Comparison of ENCODE assay signal across 11 cellular contexts in the genomic region with DNA sequence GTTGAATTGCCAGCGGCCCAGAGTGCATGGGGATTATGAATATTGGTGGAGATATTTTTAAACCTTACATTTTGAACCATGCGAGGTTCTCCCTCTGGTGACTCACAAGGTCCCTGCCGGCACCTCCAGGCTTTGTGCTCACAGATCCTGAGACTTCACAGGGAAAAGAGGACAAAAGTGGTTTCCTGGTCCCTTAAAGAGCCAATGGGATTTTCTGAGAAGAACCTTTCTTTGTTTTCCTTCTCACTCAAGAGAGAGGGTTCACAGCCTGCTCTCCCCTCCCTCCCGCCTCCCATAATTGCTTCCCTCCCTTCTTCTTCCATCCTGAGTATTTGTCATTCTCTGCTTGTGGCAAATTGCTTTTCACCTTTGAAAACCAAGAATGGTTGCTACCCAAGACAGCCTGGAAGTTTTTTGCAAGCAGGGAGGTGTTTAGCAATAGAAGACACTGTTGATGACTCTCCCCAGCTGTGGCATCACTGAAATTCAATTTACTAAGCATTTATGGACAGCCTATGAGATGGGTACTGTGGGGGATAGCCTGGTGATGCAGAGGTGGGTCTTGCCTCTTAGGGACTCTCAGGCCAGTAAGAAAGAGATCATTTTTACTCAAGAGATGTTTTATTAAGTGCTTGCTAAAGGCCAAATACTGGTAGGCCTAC.
DNase-seq lines count a peak whose midpoint lies in the region; ATAC-seq and TF ChIP-seq lines count a peak whose summit lies in the region.
"Had no signal": no experiment of that assay in that cellular context is flagged by ENCODE, and none has a peak within 500 bp of the region (broad histone marks: within the 10 kb centered on the region; RNA-seq: fewer than 3 reads in every experiment).

No MANE protein-coding gene starts in this region.

- H3K36me3 Mint-ChIP-seq in activated CD4-positive, alpha-beta T cell treated with anti-CD3 and anti-CD28 coated beads, Interleukin-2, amount 10 ng/mL, durations not matched to agents 7 days and 5 days (ENCODE audit: low read depth), result no peaks in the 10 kb centered on the region
- H3K36me3 Mint-ChIP-seq in T-helper 17 cell (ENCODE audit: low read depth), result no peaks in the 10 kb centered on the region
- H3K36me3 Mint-ChIP-seq in stimulated activated naive B cell treated with anti-CD40 and anti-IgM and Interleukin-4, amounts not matched to agents 10 μg/mL and 1 μg/mL and 100 μg/mL, for 72 hours, result no peaks in the 10 kb centered on the region

- no peak for DNase-seq in activated CD4-positive, alpha-beta T cell treated with anti-CD3 and anti-CD28 coated beads, Interleukin-2, amount 10 ng/mL, durations not matched to agents 7 days and 5 days
- no peak for DNase-seq in activated CD4-positive, alpha-beta T cell treated with anti-CD3 and anti-CD28 coated beads, Interleukin-2, amount 50 U/mL, for 4 hours
- no peak for DNase-seq in T-helper 17 cell
- DNase-seq in fibroblast of mammary gland (ENCODE audit: low read depth), result peak; percentile 30
- no peak for DNase-seq in stimulated activated naive B cell treated with anti-CD40 and anti-IgM and Interleukin-4, amounts not matched to agents 10 μg/mL and 1 μg/mL and 100 μg/mL, for 72 hours
- DNase-seq in left lung, result no peak
- DNase-seq in effector CD8-positive, alpha-beta T cell (lab: John Stamatoyannopoulos, UW), result no peak
- DNase-seq: NCI-H146; Right ventricle myocardium superior; stimulated activated CD8-positive, alpha-beta memory T cell treated with anti-CD3 and anti-CD28 coated beads, Interleukin-4, amount 100 ng/mL, for 48 hours had no signal

- intact Hi-C loops in left lung (cut with DNase I), result no loop called here

- TF ChIP-seq CTCF in fibroblast of mammary gland (conservative IDR thresholded peaks at IDR 0.05; ENCODE audit: control insufficient read depth, insufficient read depth, low read depth, low read length) (no peak), left lung (IDR thresholded peaks at IDR 0.05) (no peak)

- ATAC-seq in T-helper 17 cell, result no peak
- ATAC-seq in stimulated activated naive B cell treated with anti-CD40 and anti-IgM and Interleukin-4, amounts not matched to agents 10 μg/mL and 1 μg/mL and 100 μg/mL, for 72 hours (replicated peaks), result no peak
- no peak for ATAC-seq in left lung
- ATAC-seq in esophagus mucosa, result no peak

- no peak overlapping the region for H3K27ac ChIP-seq in left lung

- H3K36me3 ChIP-seq in left lung, result no peaks in the 10 kb centered on the region

- POLR2A ChIA-PET in activated CD4-positive, alpha-beta T cell treated with anti-CD3 and anti-CD28 coated beads, Interleukin-2, amount 10 ng/mL, durations not matched to agents 7 days and 5 days (lab: Charles Lee), result no interaction called here

- peaks cover 13% of the 10 kb centered on the region for H3K4me1 Mint-ChIP-seq in activated CD4-positive, alpha-beta T cell treated with anti-CD3 and anti-CD28 coated beads, Interleukin-2, amount 10 ng/mL, durations not matched to agents 7 days and 5 days
- peaks cover 13% of the 10 kb centered on the region for H3K4me1 Mint-ChIP-seq in T-helper 17 cell
- peaks cover 10 to 13% of the 10 kb centered on the region in 2 donors for H3K4me1 Mint-ChIP-seq in stimulated activated naive B cell treated with anti-CD40 and anti-IgM and Interleukin-4, amounts not matched to agents 10 μg/mL and 1 μg/mL and 100 μg/mL, for 72 hours

- peaks cover 25 to 48% of the 10 kb centered on the region in 2 donors for H3K4me1 ChIP-seq in left lung

- H3K4me3 ChIP-seq in fibroblast of mammary gland (ENCODE audit: control insufficient read depth, low read depth, low read length) (no peak overlapping the region), left lung (no peak overlapping the region)

- peaks cover 4% of the 10 kb centered on the region for H3K27me3 Mint-ChIP-seq in activated CD4-positive, alpha-beta T cell treated with anti-CD3 and anti-CD28 coated beads, Interleukin-2, amount 10 ng/mL, durations not matched to agents 7 days and 5 days
- peaks cover 10% of the 10 kb centered on the region for H3K27me3 Mint-ChIP-seq in T-helper 17 cell
- H3K27me3 Mint-ChIP-seq in stimulated activated naive B cell treated with anti-CD40 and anti-IgM and Interleukin-4, amounts not matched to agents 10 μg/mL and 1 μg/mL and 100 μg/mL, for 72 hours, result peaks cover 44 to 71% of the 10 kb centered on the region in 2 donors

- no peaks in the 10 kb centered on the region for H3K9me3 Mint-ChIP-seq in activated CD4-positive, alpha-beta T cell treated with anti-CD3 and anti-CD28 coated beads, Interleukin-2, amount 10 ng/mL, durations not matched to agents 7 days and 5 days
- no peaks in the 10 kb centered on the region for H3K9me3 Mint-ChIP-seq in stimulated activated naive B cell treated with anti-CD40 and anti-IgM and Interleukin-4, amounts not matched to agents 10 μg/mL and 1 μg/mL and 100 μg/mL, for 72 hours

- H3K9me3 ChIP-seq in T-helper 17 cell (ENCODE audit: control insufficient read depth, low read length, poor library complexity, severe bottlenecking), result no peaks in the 10 kb centered on the region
- no peaks in the 10 kb centered on the region for H3K9me3 ChIP-seq in left lung

- no peak overlapping the region for H3K4me3 Mint-ChIP-seq in activated CD4-positive, alpha-beta T cell treated with anti-CD3 and anti-CD28 coated beads, Interleukin-2, amount 10 ng/mL, durations not matched to agents 7 days and 5 days
- no peak overlapping the region for H3K4me3 Mint-ChIP-seq in T-helper 17 cell
- no peak overlapping the region for H3K4me3 Mint-ChIP-seq in stimulated activated naive B cell treated with anti-CD40 and anti-IgM and Interleukin-4, amounts not matched to agents 10 μg/mL and 1 μg/mL and 100 μg/mL, for 72 hours

- peak overlapping the region; percentile 47 for H3K27ac Mint-ChIP-seq in activated CD4-positive, alpha-beta T cell treated with anti-CD3 and anti-CD28 coated beads, Interleukin-2, amount 10 ng/mL, durations not matched to agents 7 days and 5 days
- H3K27ac Mint-ChIP-seq in T-helper 17 cell, result peak overlapping the region; percentile 88
- peak overlapping the region; percentile 64 for H3K27ac Mint-ChIP-seq in stimulated activated naive B cell treated with anti-CD40 and anti-IgM and Interleukin-4, amounts not matched to agents 10 μg/mL and 1 μg/mL and 100 μg/mL, for 72 hours

- no peaks in the 10 kb centered on the region for H3K27me3 ChIP-seq in left lung

- CTCF ChIA-PET in activated CD4-positive, alpha-beta T cell treated with anti-CD3 and anti-CD28 coated beads, Interleukin-2, amount 10 ng/mL, durations not matched to agents 7 days and 5 days (lab: Charles Lee), result interaction anchor here (0.8 to 1.4 kb wide), 4 partner anchors 9 to 54 kb away, joined by 3 to 6 read pairs (median 3); no protein-coding TSS in a partner anchor
